In the genomic region with DNA sequence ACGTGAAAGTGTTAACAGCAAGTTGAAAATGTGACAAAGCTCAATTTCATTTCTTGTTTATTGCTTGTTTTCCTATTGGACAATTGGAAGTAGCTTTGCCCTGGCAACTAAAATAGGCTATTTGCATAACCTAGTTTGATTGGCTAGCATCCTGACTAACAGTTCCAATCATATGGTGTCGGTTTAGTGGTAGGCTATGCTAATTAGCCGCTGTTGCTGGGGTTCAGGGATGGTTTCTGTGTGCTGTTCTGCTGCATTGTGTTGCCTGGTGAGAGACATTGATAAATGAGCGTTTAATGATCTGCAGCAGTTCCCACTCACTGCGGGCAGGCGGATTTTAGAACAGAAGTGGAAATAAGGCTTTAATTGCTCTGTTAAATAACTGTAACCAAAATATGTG, we compare ENCODE assay signal across 8 cellular contexts.
DNase-seq lines count a peak whose midpoint lies in the region; FAIRE-seq and TF ChIP-seq lines count a peak whose summit lies in the region.

No MANE protein-coding gene starts in this region.

- TF ChIP-seq CTCF in astrocyte of the spinal cord (IDR thresholded peaks at IDR 0.05; ENCODE audit: low read depth, low read length) (no peak), hepatocyte (IDR thresholded peaks at IDR 0.05; ENCODE audit: poor library complexity) (no peak), sigmoid colon (IDR thresholded peaks at IDR 0.05) (no peak), type B pancreatic cell (conservative IDR thresholded peaks at IDR 0.05) (no peak)

- H3K27ac Mint-ChIP-seq in type B pancreatic cell: no peak overlapping the region

- no peaks in the 10 kb centered on the region for H3K27me3 Mint-ChIP-seq in type B pancreatic cell

- H3K36me3 ChIP-seq in hepatocyte (replicated peaks; ENCODE audit: insufficient read depth, low read depth): no peaks in the 10 kb centered on the region
- H3K36me3 ChIP-seq in sigmoid colon: no peaks in the 10 kb centered on the region

- no peak overlapping the region for H3K27ac ChIP-seq in hepatocyte
- H3K27ac ChIP-seq in sigmoid colon: peak overlapping the region in 1 of 4 donors; percentile 53

- H2AFZ ChIP-seq in hepatocyte: no peak overlapping the region

- H3K27me3 ChIP-seq in hepatocyte (no peaks in the 10 kb centered on the region), sigmoid colon (no peaks in the 10 kb centered on the region)

- no peak for TF ChIP-seq EP300 in sigmoid colon (IDR thresholded peaks at IDR 0.05)

- H3K9me3 ChIP-seq in hepatocyte (ENCODE audit: low read depth): no peaks in the 10 kb centered on the region
- H3K9me3 ChIP-seq in sigmoid colon: no peaks in the 10 kb centered on the region

- H3K4me1 Mint-ChIP-seq in type B pancreatic cell (ENCODE audit: unreplicated experiment): peaks cover 26% of the 10 kb centered on the region

- intact Hi-C loops in sigmoid colon (cut with DNase I): no loop called here

- in situ Hi-C loops in Caki2 (cut with HindIII; ENCODE audit: low pct_unique_long_range_greater_than_20kb, low sequenced_read_pairs) (no loop called here), astrocyte of the spinal cord (cut with HindIII; ENCODE audit: low sequenced_read_pairs) (no loop called here)

- no peaks in the 10 kb centered on the region for H3K4me1 ChIP-seq in hepatocyte (ENCODE audit: insufficient read depth)
- peaks cover 0 to 79% (median 41%) of the 10 kb centered on the region in 4 donors for H3K4me1 ChIP-seq in sigmoid colon

- WGBS in hepatocyte (ENCODE audit: low lambda C conversion rate, missing lambda C conversion rate): 33% methylated on average over 6 of the region's 6 CpGs
- 29 to 67% methylated on average over 6 of the region's 6 CpGs for WGBS in sigmoid colon, 2 donors

- peak overlapping the region; percentile 37 for H3K4me2 ChIP-seq in hepatocyte

- TF ChIP-seq POLR2A in sigmoid colon (IDR thresholded peaks at IDR 0.05): no peak

- no peak overlapping the region for H3K4me3 Mint-ChIP-seq in type B pancreatic cell

- H3K9me2 ChIP-seq in hepatocyte (replicated peaks; ENCODE audit: insufficient read depth): no peaks in the 10 kb centered on the region

- FAIRE-seq in HTR-8/SVneo (lab: Jason Lieb, UNC): peak; percentile 95

- H3K36me3 Mint-ChIP-seq in type B pancreatic cell: peaks cover 35% of the 10 kb centered on the region

- no peaks in the 10 kb centered on the region for H3K9me3 Mint-ChIP-seq in type B pancreatic cell

- H4K20me1 ChIP-seq in hepatocyte (ENCODE audit: insufficient read depth, poor library complexity, severe bottlenecking): peaks cover 84% of the 10 kb centered on the region

- H3K4me3 ChIP-seq in astrocyte of the spinal cord (ENCODE audit: low read depth, low read length) (no peak overlapping the region), hepatocyte (no peak overlapping the region), sigmoid colon (no peak overlapping the region)

- peaks cover 99% of the 10 kb centered on the region for H3K79me2 ChIP-seq in hepatocyte

- DNase-seq in Caki2 (ENCODE audit: low read depth): peak; percentile 96
- DNase-seq in HTR-8/SVneo (ENCODE audit: insufficient read length, low spot score): peak; percentile 62
- DNase-seq in astrocyte of the spinal cord (ENCODE audit: low read depth, low spot score): peak; percentile 96
- peak; percentile 60 for DNase-seq in hepatocyte (ENCODE audit: low spot score)
- DNase-seq in sigmoid colon: peak; percentile 72
- no peak for DNase-seq in HK-2 (ENCODE audit: unreplicated experiment)
- DNase-seq in type B pancreatic cell (ENCODE audit: extremely low spot score, unreplicated experiment): no peak

TF ChIP-seq in PFSK-1, 5 proteins besides CTCF, POLR2A, EP300 and RAD21:
- TF ChIP-seq FOXP2 (optimal IDR thresholded peaks at IDR 0.05; ENCODE audit: borderline replicate concordance, extremely low read depth, extremely low read length, insufficient read depth) (peak; percentile 50), POLR2AphosphoS5 (IDR thresholded peaks at IDR 0.05; ENCODE audit: low read depth, low read length) (no peak)
TF ChIP-seq in PFSK-1: peak in this region for 1.

Comparison
In these comparisons a context has a peak if more than half of its experiments do, and no peak if none do; other contexts are left out.
1. DNase-seq: peak in Caki2 (single experiment), HTR-8/SVneo (single experiment), astrocyte of the spinal cord (single experiment), hepatocyte (single experiment) and sigmoid colon (single experiment); none in HK-2 (single experiment) and type B pancreatic cell (single experiment).